Comparison of ENCODE assay signal across 18 cellular contexts in the genomic region with DNA sequence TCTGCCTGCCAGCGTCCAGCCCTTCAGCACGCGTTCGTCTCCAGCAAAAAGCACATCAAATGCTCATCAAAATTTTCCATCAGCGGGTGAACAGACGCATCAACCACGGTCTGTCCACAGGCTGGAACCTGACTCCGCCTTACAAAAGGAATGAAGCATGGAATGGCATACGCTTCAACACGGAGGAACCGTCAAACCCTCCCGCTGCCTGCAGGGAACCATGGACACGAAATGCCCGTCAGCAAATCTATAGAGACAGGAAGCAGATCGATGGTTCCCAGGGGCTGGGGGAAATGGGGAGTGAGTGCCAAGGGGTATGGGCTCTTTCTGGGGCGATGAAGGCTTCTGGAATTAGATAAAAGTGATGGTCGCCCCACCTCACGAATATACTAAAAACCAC. TPM values are rescaled to one million over a fixed set of nuclear protein-coding genes. Genes with fewer than 3 reads are reported as not detected.
DNase-seq lines count a peak whose midpoint lies in the region; ATAC-seq and TF ChIP-seq lines count a peak whose summit lies in the region.
"Had no signal": no experiment of that assay in that cellular context is flagged by ENCODE, and none has a peak within 500 bp of the region (broad histone marks: within the 10 kb centered on the region; RNA-seq: fewer than 3 reads in every experiment).

No MANE protein-coding gene starts in this region.

- H3K4me3 ChIP-seq in left ventricle myocardium inferior = no peak overlapping the region
- no peak overlapping the region for H3K4me3 ChIP-seq in BLaER1
- H3K4me3 ChIP-seq in BLaER1 treated with 17β-estradiol and CSF1 and Interleukin-3, amounts not matched to agents 10 nM and 100 nM = no peak overlapping the region
- H3K4me3 ChIP-seq: GM23338 had no signal

- peaks cover 10% of the 10 kb centered on the region for H3K27me3 ChIP-seq in left ventricle myocardium inferior (ENCODE audit: low read depth)
- H3K27me3 ChIP-seq in BLaER1 = no peaks in the 10 kb centered on the region
- no peaks in the 10 kb centered on the region for H3K27me3 ChIP-seq in BLaER1 treated with 17β-estradiol and CSF1 and Interleukin-3, amounts not matched to agents 10 nM and 100 nM
- H3K27me3 ChIP-seq: BE2C had no signal

- H3K9me3 ChIP-seq in left ventricle myocardium inferior (replicated peaks) = no peaks in the 10 kb centered on the region
- no peaks in the 10 kb centered on the region for H3K9me3 ChIP-seq in BLaER1
- no peaks in the 10 kb centered on the region for H3K9me3 ChIP-seq in BLaER1 treated with 17β-estradiol and CSF1 and Interleukin-3, amounts not matched to agents 10 nM and 100 nM (replicated peaks in 1 of 11)
- H3K9me3 ChIP-seq: BE2C had no signal

- intact Hi-C loops in Right ventricle myocardium inferior (cut with DNase I) = no loop called here
- intact Hi-C loops in left ventricle myocardium inferior (cut with micrococcal nuclease) = loop anchor here (10.0 kb wide), 1 partner anchor 222 kb away; no protein-coding TSS in a partner anchor

- no peak for ATAC-seq in Right ventricle myocardium inferior
- ATAC-seq: GM23338 had no signal

- H3K4me3 Mint-ChIP-seq in nephron = no peak overlapping the region
- H3K4me3 Mint-ChIP-seq: CD14-positive monocyte; CD4-positive, alpha-beta memory T cell; GM23338; IgD-negative memory B cell had no signal

- no peak for TF ChIP-seq CTCF in left ventricle myocardium inferior (IDR thresholded peaks at IDR 0.05; ENCODE audit: borderline replicate concordance)
- no peak for TF ChIP-seq CTCF in nephron (IDR thresholded peaks at IDR 0.05; ENCODE audit: unreplicated experiment in 3 of 3)

- no peaks in the 10 kb centered on the region for H3K4me1 Mint-ChIP-seq in nephron

- H3K9ac ChIP-seq in BLaER1 = no peak overlapping the region
- H3K9ac ChIP-seq in BLaER1 treated with 17β-estradiol and CSF1 and Interleukin-3, amounts not matched to agents 10 nM and 100 nM = no peak overlapping the region

- H3K27me3 Mint-ChIP-seq in nephron (ENCODE audit: low read depth) = no peaks in the 10 kb centered on the region
- H3K27me3 Mint-ChIP-seq: CD4-positive, alpha-beta memory T cell; IgD-negative memory B cell had no signal

- peak overlapping the region; percentile 65 to 89 (median 79) for H3K27ac Mint-ChIP-seq in nephron
- H3K27ac Mint-ChIP-seq: CD4-positive, alpha-beta memory T cell; GM23338; IgD-negative memory B cell had no signal

- no peaks in the 10 kb centered on the region for H4K20me1 ChIP-seq in BLaER1
- peaks cover 0 to 7% (median 0%) of the 10 kb centered on the region in 11 experiments; a peak in 5 of 22 replicates for H4K20me1 ChIP-seq in BLaER1 treated with 17β-estradiol and CSF1 and Interleukin-3, amounts not matched to agents 10 nM and 100 nM

- peaks cover 13% of the 10 kb centered on the region for H3K4me1 ChIP-seq in left ventricle myocardium inferior
- H3K4me1 ChIP-seq in BLaER1 = peaks cover 52% of the 10 kb centered on the region
- H3K4me1 ChIP-seq in BLaER1 treated with 17β-estradiol and CSF1 and Interleukin-3, amounts not matched to agents 10 nM and 100 nM = peaks cover 8 to 54% (median 36%) of the 10 kb centered on the region in 10 experiments; a peak in 17 of 20 replicates
- H3K4me1 ChIP-seq: BE2C had no signal

- no peaks in the 10 kb centered on the region for H3K36me3 Mint-ChIP-seq in nephron (ENCODE audit: low read depth)
- H3K36me3 Mint-ChIP-seq: CD14-positive monocyte; CD4-positive, alpha-beta memory T cell; IgD-negative memory B cell had no signal

- peak overlapping the region; percentile 19; the same call in 1 of the 2 replicates for H3K4me2 ChIP-seq in BLaER1
- peak overlapping the region in 9 of 11 experiments; percentile 13 to 51 (median 29); a peak in 10 of 22 replicates for H3K4me2 ChIP-seq in BLaER1 treated with 17β-estradiol and CSF1 and Interleukin-3, amounts not matched to agents 10 nM and 100 nM
- H3K4me2 ChIP-seq: GM23338 had no signal

- DNase-seq in Right ventricle myocardium inferior (ENCODE audit: missing footprints) (peak; percentile 6), left ventricle myocardium inferior (no peak), hepatic stellate cell (ENCODE audit: low spot score) (no peak), SW 1271 (lab: John Stamatoyannopoulos, UW) (no peak)
- DNase-seq: ACHN; BE2C; CD4-positive, alpha-beta memory T cell; DMS153; DMS79; GDM1; HCEC 1CT had no signal

- no peaks in the 10 kb centered on the region for H3K9me3 Mint-ChIP-seq in nephron
- H3K9me3 Mint-ChIP-seq: CD14-positive monocyte; CD4-positive, alpha-beta memory T cell; GM23338; IgD-negative memory B cell had no signal

- H3K36me3 ChIP-seq in left ventricle myocardium inferior (no peaks in the 10 kb centered on the region), BLaER1 (no peaks in the 10 kb centered on the region)
- H3K36me3 ChIP-seq in BLaER1 treated with 17β-estradiol and CSF1 and Interleukin-3, amounts not matched to agents 10 nM and 100 nM = no peaks in the 10 kb centered on the region
- H3K36me3 ChIP-seq: BE2C had no signal

- H3K27ac ChIP-seq in left ventricle myocardium inferior (replicated peaks) (no peak overlapping the region), BLaER1 (no peak overlapping the region)
- H3K27ac ChIP-seq in BLaER1 treated with 17β-estradiol and CSF1 and Interleukin-3, amounts not matched to agents 10 nM and 100 nM = no peak overlapping the region

RNA-seq across cellular contexts. Expression of gene TSSC4, which starts 16.2 kb away (rescaled TPM):
- total RNA-seq in Right ventricle myocardium inferior (31.4 TPM), left ventricle myocardium inferior (31.7 TPM)

RNA-seq across cellular contexts. Expression of gene TRPM5, which starts 27.5 kb away (rescaled TPM):
- total RNA-seq in Right ventricle myocardium inferior = not detected
- total RNA-seq in left ventricle myocardium inferior = not detected
- total RNA-seq: GM23338 had no signal

RNA-seq across cellular contexts. Expression of gene KCNQ1, which starts 28.0 kb away (rescaled TPM):
- total RNA-seq in Right ventricle myocardium inferior (40.0 TPM), left ventricle myocardium inferior (41.8 TPM)
- total RNA-seq: Daoy had no signal

RNA-seq across cellular contexts. Expression of gene CD81, which starts 39.7 kb away (rescaled TPM):
- total RNA-seq in Right ventricle myocardium inferior (531 TPM), left ventricle myocardium inferior (412 TPM)
